In genomic region chr4:56958111-56958517, GRCh38 we compare ENCODE assay signal across 8 cellular contexts. TPM values are rescaled to one million over a fixed set of nuclear protein-coding genes. Genes with fewer than 3 reads are reported as not detected.
DNase-seq lines count a peak whose midpoint lies in the region; ATAC-seq and TF ChIP-seq lines count a peak whose summit lies in the region.

No MANE protein-coding gene starts in this region.

- no peaks in the 10 kb centered on the region for H4K20me1 ChIP-seq in PC-3 (ENCODE audit: low read length)

- CTCF ChIA-PET in PC-3 (lab: Charles Lee) = no interaction called here
- CTCF ChIA-PET in WTC11 (lab: Charles Lee) = no interaction called here

- TF ChIP-seq CTCF in PC-3 (conservative IDR thresholded peaks at IDR 0.05; ENCODE audit: low read depth, low read length) = no peak
- no peak for TF ChIP-seq CTCF in WTC11 (IDR thresholded peaks at IDR 0.05)

- peaks cover 8% of the 10 kb centered on the region for H3F3A ChIP-seq in PC-3 (ENCODE audit: low read length, unreplicated experiment)

- no peaks in the 10 kb centered on the region for H3K9me2 ChIP-seq in PC-3 (replicated peaks; ENCODE audit: low read length)

- peaks cover 8% of the 10 kb centered on the region for H3K36me3 Mint-ChIP-seq in WTC11

- H3K4me1 Mint-ChIP-seq in WTC11 = no peaks in the 10 kb centered on the region

- peak; percentile 86 for ATAC-seq in PC-3
- no peak for ATAC-seq in WTC11

- no peaks in the 10 kb centered on the region for H3K27me3 Mint-ChIP-seq in WTC11 (ENCODE audit: low read depth)

- H3K9me3 Mint-ChIP-seq in WTC11 = no peaks in the 10 kb centered on the region

- no peaks in the 10 kb centered on the region for H3K9me3 ChIP-seq in PC-3 (ENCODE audit: low read length)

- peaks cover 6% of the 10 kb centered on the region for H3K36me3 ChIP-seq in PC-3 (ENCODE audit: low read depth, low read length)
- H3K36me3 ChIP-seq in H7 (replicated peaks; ENCODE audit: control insufficient read depth, insufficient read depth, low read length) = no peaks in the 10 kb centered on the region; the same call in 1 of the 2 replicates

- no peak overlapping the region for H3K27ac ChIP-seq in PC-3 (ENCODE audit: low read length)

- peak; percentile 90 for DNase-seq in HCEC 1CT
- peak; percentile 78 for DNase-seq in PC-3
- DNase-seq in fibroblast of gingiva (ENCODE audit: low read depth) = peak; percentile 99
- DNase-seq in nucleus accumbens (lab: John Stamatoyannopoulos, UW) = peak in 51 of 56 donors; percentile 2 to 81 (median 43)
- DNase-seq in activated CD4-positive, alpha-beta T cell treated with anti-CD3 and anti-CD28 coated beads for 4 hours = no peak
- DNase-seq in H7 = no peak
- no peak for DNase-seq in DMS114 treated with DMSO at 0.1 percent for 48 hours (lab: John Stamatoyannopoulos, UW; ENCODE audit: unreplicated experiment)
- no peak for DNase-seq in WTC11 (ENCODE audit: low spot score)

- POLR2A ChIA-PET in PC-3 (lab: Charles Lee; ENCODE audit: unreplicated experiment) = interaction anchor here (0.5 kb wide), 2 partner anchors 21 to 51 kb away, joined by 3 read pairs; partner anchors contain the start of gene POLR2B
- POLR2A ChIA-PET in WTC11 (lab: Charles Lee) = no interaction called here

- intact Hi-C loops in PC-3 (cut with micrococcal nuclease) = loop anchor here (1.0 kb wide), 1 partner anchor 49 kb away; no protein-coding TSS in a partner anchor

- no TSS peak for BruUV-seq in PC-3 (replicated peaks; lab: Mats Ljungman, UMichigan)

- H3K4me3 ChIP-seq in PC-3 (ENCODE audit: low read length) (peak overlapping the region; percentile 5; the same call in 1 of the 2 replicates), H7 (ENCODE audit: insufficient read depth, low read depth, low read length) (no peak overlapping the region)

- H3K79me2 ChIP-seq in PC-3 (ENCODE audit: low read length) = no peaks in the 10 kb centered on the region

- H3K9ac ChIP-seq in PC-3 (ENCODE audit: low read length) = no peak overlapping the region

- H2AFZ ChIP-seq in PC-3 (ENCODE audit: low read length) = peak overlapping the region; percentile 66

- H3K27me3 ChIP-seq in PC-3 (ENCODE audit: low read length) (no peaks in the 10 kb centered on the region), H7 (ENCODE audit: control insufficient read depth, insufficient read depth, low read length) (no peaks in the 10 kb centered on the region)

- H3K4me3 Mint-ChIP-seq in WTC11 = no peak overlapping the region

- peak overlapping the region; percentile 56 for H3K4me2 ChIP-seq in PC-3 (ENCODE audit: low read length)

- peaks cover 7% of the 10 kb centered on the region; the same call in 1 of the 2 replicates for H3K4me1 ChIP-seq in PC-3 (ENCODE audit: insufficient read depth, low read length)

- no peak overlapping the region for H3K27ac Mint-ChIP-seq in WTC11

TF ChIP-seq in WTC11, 78 proteins besides CTCF, POLR2A, EP300 and RAD21:
- TF ChIP-seq NR1H2 (CRISPR knock-in tag; IDR thresholded peaks at IDR 0.05) (no peak), NFYB (CRISPR knock-in tag; conservative IDR thresholded peaks at IDR 0.05; ENCODE audit: low read depth) (no peak), ZNF423 (CRISPR knock-in tag; IDR thresholded peaks at IDR 0.05) (no peak), SP1 (CRISPR knock-in tag; conservative IDR thresholded peaks at IDR 0.05) (no peak), RORB (CRISPR knock-in tag; IDR thresholded peaks at IDR 0.05) (no peak)
- TF ChIP-seq, protein P1, sequence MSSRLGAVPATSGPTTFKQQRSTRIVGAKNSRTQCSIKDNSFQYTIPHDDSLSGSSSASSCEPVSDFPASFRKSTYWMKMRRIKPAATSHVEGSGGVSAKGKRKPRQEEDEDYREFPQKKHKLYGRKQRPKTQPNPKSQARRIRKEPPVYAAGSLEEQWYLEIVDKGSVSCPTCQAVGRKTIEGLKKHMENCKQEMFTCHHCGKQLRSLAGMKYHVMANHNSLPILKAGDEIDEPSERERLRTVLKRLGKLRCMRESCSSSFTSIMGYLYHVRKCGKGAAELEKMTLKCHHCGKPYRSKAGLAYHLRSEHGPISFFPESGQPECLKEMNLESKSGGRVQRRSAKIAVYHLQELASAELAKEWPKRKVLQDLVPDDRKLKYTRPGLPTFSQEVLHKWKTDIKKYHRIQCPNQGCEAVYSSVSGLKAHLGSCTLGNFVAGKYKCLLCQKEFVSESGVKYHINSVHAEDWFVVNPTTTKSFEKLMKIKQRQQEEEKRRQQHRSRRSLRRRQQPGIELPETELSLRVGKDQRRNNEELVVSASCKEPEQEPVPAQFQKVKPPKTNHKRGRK (CRISPR knock-in tag; IDR thresholded peaks at IDR 0.05; ENCODE audit: borderline replicate concordance) = no peak

RNA-seq across cellular contexts. Expression of gene NOA1, which starts 19.3 kb away (rescaled TPM):
- total RNA-seq in PC-3 (2014; rRNA removed) = 33.1 and 37.7 TPM in 2 replicates
- total RNA-seq in H7 (2014; rRNA removed; shearing (Covaris generic)) = 38.8 and 51.7 TPM in 2 replicates
- total RNA-seq in WTC11 (2021) = 32.5 to 35.7 TPM (median 33.0 TPM) in 3 replicates

RNA-seq across cellular contexts. Expression of gene POLR2B, which starts 20.6 kb away (rescaled TPM):
- total RNA-seq in PC-3 (2014; rRNA removed) (190 and 193 TPM in 2 replicates), WTC11 (2021) (97.0 to 117 TPM (median 98.1 TPM) in 3 replicates)
- 122 and 151 TPM in 2 replicates for total RNA-seq in H7 (2014; rRNA removed; shearing (Covaris generic))

RNA-seq across cellular contexts. Expression of gene REST, which starts 50.4 kb away (rescaled TPM):
- total RNA-seq in PC-3 (2014; rRNA removed) (21.7 and 22.4 TPM in 2 replicates), WTC11 (2021) (73.9 to 76.4 TPM (median 75.1 TPM) in 3 replicates)
- 43.5 and 72.0 TPM in 2 replicates for total RNA-seq in H7 (2014; rRNA removed; shearing (Covaris generic))

Comparison
In these comparisons a context has a peak if more than half of its experiments do, and no peak if none do; other contexts are left out.
1. DNase-seq: peak in HCEC 1CT (single experiment), PC-3 (single experiment), fibroblast of gingiva (single experiment) and nucleus accumbens (51 of 56); none in activated CD4-positive, alpha-beta T cell treated with anti-CD3 and anti-CD28 coated beads for 4 hours (0 of 2), H7 (single experiment), DMS114 treated with DMSO at 0.1 percent for 48 hours (single experiment) and WTC11 (single experiment).